18 cellular contexts compared by ENCODE assay signal in genomic region chr18:39701839-39702238, GRCh38.
DNase-seq lines count a peak whose midpoint lies in the region; ATAC-seq, FAIRE-seq and TF ChIP-seq lines count a peak whose summit lies in the region.
"Had no signal": no experiment of that assay in that cellular context is flagged by ENCODE, and none has a peak within 500 bp of the region (broad histone marks: within the 10 kb centered on the region; RNA-seq: fewer than 3 reads in every experiment).

No MANE protein-coding gene starts in this region.

- H3K9me3 Mint-ChIP-seq in Calu3 (ENCODE audit: low read depth, unreplicated experiment), result peaks cover 15% of the 10 kb centered on the region
- H3K9me3 Mint-ChIP-seq: brain had no signal

- CTCF ChIA-PET in Calu3 (lab: Charles Lee), result no interaction called here

- no peaks in the 10 kb centered on the region for H3K27me3 ChIP-seq in bronchial epithelial cell (ENCODE audit: control insufficient read depth, insufficient read depth, low read length)
- H3K27me3 ChIP-seq: gastrocnemius medialis, spleen had no signal

- peaks cover 20% of the 10 kb centered on the region for H3K4me1 Mint-ChIP-seq in Calu3 (ENCODE audit: low read depth, unreplicated experiment)

- no peak overlapping the region for H3K4me3 Mint-ChIP-seq in Calu3 (ENCODE audit: low read depth, unreplicated experiment)
- H3K4me3 Mint-ChIP-seq: activated CD8-positive, alpha-beta T cell treated with anti-CD3 and anti-CD28 coated beads, Interleukin-2, amount 10 ng/mL, durations not matched to agents 7 days and 5 days; brain had no signal

- intact Hi-C loops in Calu3 (cut with micrococcal nuclease; ENCODE audit: unreplicated experiment), result no loop called here

- H3K27ac Mint-ChIP-seq in Calu3 (ENCODE audit: unreplicated experiment), result peak overlapping the region; percentile 92
- H3K27ac Mint-ChIP-seq: activated CD8-positive, alpha-beta T cell treated with anti-CD3 and anti-CD28 coated beads, Interleukin-2, amount 10 ng/mL, durations not matched to agents 7 days and 5 days had no signal

- DNase-seq in Calu3 (peak; percentile 5), LoVo (ENCODE audit: low spot score) (peak; percentile 20), bronchial epithelial cell (ENCODE audit: low read depth) (peak; percentile 90), left lobe of liver (ENCODE audit: low spot score) (no peak), AG20443 (ENCODE audit: low spot score) (no peak), GM12892 (ENCODE audit: insufficient read length) (no peak), nucleus accumbens (lab: John Stamatoyannopoulos, UW) (no peak)
- DNase-seq: activated CD8-positive, alpha-beta T cell treated with anti-CD3 and anti-CD28 coated beads, Interleukin-2, amount 10 ng/mL, durations not matched to agents 7 days and 5 days; effector CD8-positive, alpha-beta T cell; gastrocnemius medialis; GM23248; midbrain; NCI-H1092 treated with DMSO at 0.1 percent for 48 hours; SK-N-SH; spleen; stimulated activated naive CD4-positive, alpha-beta T cell had no signal

- ATAC-seq in left lobe of liver (peak; percentile 49), GM18867 (IDR thresholded peaks at IDR 0.05; ENCODE audit: unreplicated experiment) (no peak)
- ATAC-seq: activated CD8-positive, alpha-beta T cell treated with anti-CD3 and anti-CD28 coated beads, Interleukin-2, amount 10 ng/mL, durations not matched to agents 7 days and 5 days; gastrocnemius medialis had no signal

- TF ChIP-seq CTCF in Calu3 (IDR thresholded peaks at IDR 0.05; ENCODE audit: unreplicated experiment), result no peak
- no peak for TF ChIP-seq CTCF in bronchial epithelial cell (IDR thresholded peaks at IDR 0.05; ENCODE audit: insufficient read depth, low read length, severe bottlenecking)

- no peak for FAIRE-seq in bronchial epithelial cell (lab: Jason Lieb, UNC)
- FAIRE-seq in GM12892 (lab: Jason Lieb, UNC), result no peak

- H3K27me3 Mint-ChIP-seq in Calu3 (ENCODE audit: unreplicated experiment), result no peaks in the 10 kb centered on the region

- TF ChIP-seq POLR2A in GM12892 (IDR thresholded peaks at IDR 0.05; ENCODE audit: low read depth, low read length), result no peak

- peaks cover 6% of the 10 kb centered on the region for H3K36me3 Mint-ChIP-seq in Calu3 (ENCODE audit: insufficient read depth, unreplicated experiment)
- H3K36me3 Mint-ChIP-seq: brain had no signal

- no peak overlapping the region for H3K4me3 ChIP-seq in bronchial epithelial cell (ENCODE audit: low read depth, low read length)
- H3K4me3 ChIP-seq: gastrocnemius medialis, GM23248, spleen had no signal

- BruUV-seq in Calu3 (replicated peaks; lab: Mats Ljungman, UMichigan), result no TSS peak

- H3K36me3 ChIP-seq in bronchial epithelial cell (ENCODE audit: control insufficient read depth, insufficient read depth, low read length), result no peaks in the 10 kb centered on the region
- H3K36me3 ChIP-seq: gastrocnemius medialis, spleen had no signal

Comparison
In these comparisons a context has a peak if more than half of its experiments do, and no peak if none do; other contexts are left out.
1. DNase-seq: peak in Calu3 (single experiment), LoVo (single experiment) and bronchial epithelial cell (single experiment); none in left lobe of liver (single experiment), AG20443 (single experiment), GM12892 (single experiment) and nucleus accumbens (0 of 56).